Comparison of ENCODE assay signal across 7 cellular contexts in the genomic region with DNA sequence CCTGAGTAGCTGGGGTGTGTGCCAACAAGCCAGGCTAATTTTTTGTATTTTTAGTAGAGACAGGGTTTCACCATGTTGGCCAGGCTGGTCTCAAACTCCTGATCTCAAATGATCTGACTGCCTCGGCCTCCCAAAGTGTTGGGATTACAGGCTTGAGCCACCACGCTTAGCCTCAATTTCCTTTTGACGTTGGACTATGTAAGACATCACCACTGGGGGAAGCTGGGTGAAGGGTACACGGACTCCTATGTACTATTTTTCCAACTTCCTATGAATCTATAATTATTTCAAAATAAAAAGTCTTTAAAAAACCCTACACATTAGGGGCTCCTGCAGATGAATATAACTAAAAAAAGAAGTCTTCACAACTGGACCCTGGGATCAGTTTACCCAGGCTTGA. TPM values are rescaled to one million over a fixed set of nuclear protein-coding genes. Genes with fewer than 3 reads are reported as not detected.
"Had no signal": no experiment of that assay in that cellular context is flagged by ENCODE, and none has a peak within 500 bp of the region (broad histone marks: within the 10 kb centered on the region; RNA-seq: fewer than 3 reads in every experiment).

No MANE protein-coding gene starts in this region.

- H3K36me3 Mint-ChIP-seq: IgD-negative memory B cell had no signal

- H3K4me3 Mint-ChIP-seq: IgD-negative memory B cell had no signal

- H3K4me1 Mint-ChIP-seq: IgD-negative memory B cell had no signal

- H3K4me3 ChIP-seq: K562 had no signal

- H3K27ac ChIP-seq: HL-60, KMS-11 had no signal

- DNase-seq: IMR-90, KBM-7, KG1 had no signal

RNA-seq across cellular contexts. Expression of a gene that starts 44.0 kb away (rescaled TPM):
- polyA plus RNA-seq: IgD-negative memory B cell, IMR-90, K562 had no signal
